ENCODE assay signal across 18 cellular contexts in the genomic region with DNA sequence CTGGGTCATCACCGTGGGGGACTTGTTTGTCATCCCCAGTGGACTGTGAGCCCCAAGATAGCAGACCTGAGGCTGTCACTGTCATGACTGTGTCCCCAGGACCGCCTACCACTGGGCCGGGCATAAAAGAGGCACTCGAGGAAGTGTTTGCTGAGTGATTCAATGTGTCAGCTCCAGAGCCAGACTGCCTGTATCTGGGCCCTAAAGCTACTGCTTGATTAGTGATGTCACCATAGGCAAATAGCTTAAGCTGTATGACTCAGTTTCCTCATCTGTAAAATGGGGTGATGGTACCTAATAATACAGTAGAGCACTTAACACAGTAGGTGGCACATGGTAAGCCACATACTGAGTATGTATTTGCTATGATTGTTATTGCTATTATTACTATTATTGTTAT. TPM values are rescaled to one million over a fixed set of nuclear protein-coding genes. Genes with fewer than 3 reads are reported as not detected.
"Had no signal": no experiment of that assay in that cellular context is flagged by ENCODE, and none has a peak within 500 bp of the region (broad histone marks: within the 10 kb centered on the region; RNA-seq: fewer than 3 reads in every experiment).

No MANE protein-coding gene starts in this region.

- H3K4me3 ChIP-seq: esophagus muscularis mucosa, right lobe of liver, smooth muscle cell, suprapubic skin had no signal

- H3K27me3 ChIP-seq: esophagus muscularis mucosa, right lobe of liver, suprapubic skin had no signal

- DNase-seq: activated CD4-positive, alpha-beta memory T cell treated with anti-CD3 and anti-CD28 coated beads for 36 hours; activated CD4-positive, alpha-beta T cell treated with anti-CD3 and anti-CD28 coated beads for 36 hours; activated naive CD4-positive, alpha-beta T cell treated with anti-CD3 and anti-CD28 coated beads, Interleukin-2, amount 10 ng/mL, durations not matched to agents 7 days and 5 days; activated T-cell treated with anti-CD3 and anti-CD28 coated beads, Interleukin-2, amount 50 U/mL, for 24 hours; hypothalamus; stimulated activated CD4-positive, alpha-beta T cell treated with anti-CD3 and anti-CD28 coated beads, Interleukin-4, amount 100 ng/mL, for 4 hours; stimulated activated CD8-positive, alpha-beta memory T cell treated with anti-CD3 and anti-CD28 coated beads, Interleukin-4, amount 100 ng/mL, for 48 hours; stimulated activated naive CD4-positive, alpha-beta T cell treated with Interleukin-2 at 50 U/mL for 16 hours had no signal

- H3K9me3 ChIP-seq: esophagus muscularis mucosa, right lobe of liver, suprapubic skin had no signal

- H3K27ac ChIP-seq: esophagus muscularis mucosa, right lobe of liver, suprapubic skin had no signal

- ATAC-seq: activated CD4-positive, alpha-beta T cell treated with anti-CD3 and anti-CD28 coated beads for 36 hours had no signal

RNA-seq across cellular contexts. Expression of a gene that starts 38.9 kb away (rescaled TPM):
- total RNA-seq: activated CD4-positive, alpha-beta memory T cell treated with anti-CD3 and anti-CD28 coated beads for 36 hours; activated CD4-positive, alpha-beta T cell treated with anti-CD3 and anti-CD28 coated beads for 36 hours; chondrocyte; dermis microvascular lymphatic vessel endothelial cell; esophagus muscularis mucosa; kidney; osteocyte; pulmonary artery endothelial cell; right lobe of liver; smooth muscle cell; suprapubic skin had no signal

RNA-seq across cellular contexts. Expression of a gene that starts 46.7 kb away (rescaled TPM):
- total RNA-seq: activated CD4-positive, alpha-beta memory T cell treated with anti-CD3 and anti-CD28 coated beads for 36 hours; activated CD4-positive, alpha-beta T cell treated with anti-CD3 and anti-CD28 coated beads for 36 hours; astrocyte; chondrocyte; esophagus muscularis mucosa; kidney; osteocyte; smooth muscle cell; suprapubic skin had no signal
